In genomic region chr1:234111458-234112142, GRCh38 we compare ENCODE assay signal across 9 cellular contexts.
A peak's percentile ranks its signal among the peaks of the same experiment; 100 is the strongest.
DNase-seq lines count a peak whose midpoint lies in the region; ATAC-seq and TF ChIP-seq lines count a peak whose summit lies in the region.
"Had no signal": no experiment of that assay in that cellular context is flagged by ENCODE, and none has a peak within 500 bp of the region (broad histone marks: within the 10 kb centered on the region; RNA-seq: fewer than 3 reads in every experiment).

No MANE protein-coding gene starts in this region.

- TF ChIP-seq CTCF in WERI-Rb-1 (IDR thresholded peaks at IDR 0.05; ENCODE audit: low read depth, low read length) = peak; percentile 90
- TF ChIP-seq CTCF in kidney epithelial cell (IDR thresholded peaks at IDR 0.05; ENCODE audit: insufficient read depth, low read length, poor library complexity, severe bottlenecking) = peak; percentile 57
- no peak; the same call in 1 of the 2 replicates for TF ChIP-seq CTCF in MM.1S (IDR thresholded peaks at IDR 0.05; ENCODE audit: low read length)

- H3K4me3 ChIP-seq in WERI-Rb-1 (ENCODE audit: low read depth, low read length) (no peak overlapping the region), kidney epithelial cell (ENCODE audit: low read depth, low read length) (no peak overlapping the region), MM.1S (ENCODE audit: low read length) (no peak overlapping the region)
- H3K4me3 ChIP-seq: skin epidermis had no signal

- H3K27me3 ChIP-seq in WERI-Rb-1 (ENCODE audit: insufficient read depth, low read depth, severe bottlenecking) (peaks cover 83% of the 10 kb centered on the region), kidney epithelial cell (ENCODE audit: control insufficient read depth, insufficient read depth, low read length) (no peaks in the 10 kb centered on the region), MM.1S (replicated peaks; ENCODE audit: insufficient read depth, low read length) (no peaks in the 10 kb centered on the region)

- H3F3A ChIP-seq in MM.1S (ENCODE audit: insufficient read depth, low read length) = no peaks in the 10 kb centered on the region

- H2AFZ ChIP-seq in MM.1S (ENCODE audit: low read length) = no peak overlapping the region

- H3K27ac ChIP-seq in WERI-Rb-1 = no peak overlapping the region
- no peak overlapping the region for H3K27ac ChIP-seq in MM.1S (ENCODE audit: low read length)
- H3K27ac ChIP-seq: skin epidermis had no signal

- H3K9me3 ChIP-seq in WERI-Rb-1 (ENCODE audit: severe bottlenecking) (peaks cover 1% of the 10 kb centered on the region), MM.1S (replicated peaks; ENCODE audit: insufficient read depth, low read length) (no peaks in the 10 kb centered on the region)

- no peaks in the 10 kb centered on the region for H3K79me2 ChIP-seq in MM.1S (ENCODE audit: low read length)

- H3K9me2 ChIP-seq in MM.1S (replicated peaks; ENCODE audit: insufficient read depth, low read length) = no peaks in the 10 kb centered on the region

- ATAC-seq in GM19395 (IDR thresholded peaks at IDR 0.05; ENCODE audit: unreplicated experiment) (no peak), HG02759 (IDR thresholded peaks at IDR 0.05; ENCODE audit: unreplicated experiment) (no peak)

- no peaks in the 10 kb centered on the region for H4K20me1 ChIP-seq in MM.1S (ENCODE audit: insufficient read depth, low read length)

- DNase-seq in AG20443 (ENCODE audit: low spot score) = peak; percentile 42
- peak; percentile 27 for DNase-seq in HPDE6-E6E7 (ENCODE audit: extremely low spot score)
- peak; percentile 79 for DNase-seq in WERI-Rb-1
- DNase-seq in kidney epithelial cell (ENCODE audit: low read depth) = no peak
- DNase-seq in MM.1S = no peak
- DNase-seq in COLO829 (ENCODE audit: low spot score) = no peak

- H3K36me3 ChIP-seq in WERI-Rb-1 (no peaks in the 10 kb centered on the region), kidney epithelial cell (ENCODE audit: control insufficient read depth, insufficient read depth, low read length) (no peaks in the 10 kb centered on the region), MM.1S (replicated peaks; ENCODE audit: insufficient read depth, low read length) (no peaks in the 10 kb centered on the region)

- no peak overlapping the region for H3K4me2 ChIP-seq in MM.1S (ENCODE audit: low read depth, low read length)

- H3K9ac ChIP-seq in MM.1S (ENCODE audit: low read length) = no peak overlapping the region

- no peaks in the 10 kb centered on the region for H3K4me1 ChIP-seq in MM.1S (ENCODE audit: low read length)

Comparison
In these comparisons a context has a peak if more than half of its experiments do, and no peak if none do; other contexts are left out.
1. DNase-seq: peak in AG20443 (single experiment), HPDE6-E6E7 (single experiment) and WERI-Rb-1 (single experiment); none in kidney epithelial cell (single experiment), MM.1S (single experiment) and COLO829 (single experiment).